19 cellular contexts compared by ENCODE assay signal in genomic region chr12:46391630-46392029, GRCh38. TPM values are rescaled to one million over a fixed set of nuclear protein-coding genes. Genes with fewer than 3 reads are reported as not detected.
DNase-seq lines count a peak whose midpoint lies in the region; ATAC-seq, FAIRE-seq and TF ChIP-seq lines count a peak whose summit lies in the region.
"Had no signal": no experiment of that assay in that cellular context is flagged by ENCODE, and none has a peak within 500 bp of the region (broad histone marks: within the 10 kb centered on the region; RNA-seq: fewer than 3 reads in every experiment).

No MANE protein-coding gene starts in this region.

- peaks cover 10% of the 10 kb centered on the region; the same call in 1 of the 2 replicates for H3F3A ChIP-seq in GM23338 (replicated peaks; ENCODE audit: low read depth)

- peaks cover 9% of the 10 kb centered on the region for H3K9me3 Mint-ChIP-seq in GM23338
- H3K9me3 Mint-ChIP-seq in stimulated activated effector memory CD8-positive, alpha-beta T cell treated with anti-CD3 and anti-CD28 coated beads, Interleukin-12 subunit alpha, Interleukin-12 subunit beta, amount 100 ng/mL, for 72 hours, result no peaks in the 10 kb centered on the region
- H3K9me3 Mint-ChIP-seq: dendritic cell treated with granulocyte-macrophage colony-stimulating factor and Interleukin-4, amounts not matched to agents 40 ng/mL and 50 ng/mL, for 4 days had no signal

- H3K4me3 Mint-ChIP-seq in GM23338, result no peak overlapping the region
- H3K4me3 Mint-ChIP-seq in stimulated activated effector memory CD8-positive, alpha-beta T cell treated with anti-CD3 and anti-CD28 coated beads, Interleukin-12 subunit alpha, Interleukin-12 subunit beta, amount 100 ng/mL, for 72 hours, result no peak overlapping the region
- H3K4me3 Mint-ChIP-seq: CD14-positive monocyte; dendritic cell treated with granulocyte-macrophage colony-stimulating factor and Interleukin-4, amounts not matched to agents 40 ng/mL and 50 ng/mL, for 4 days; type B pancreatic cell had no signal

- H3K4me2 ChIP-seq in GM23338, result peak overlapping the region; percentile 41; the same call in 1 of the 2 replicates

- H4K20me1 ChIP-seq in GM23338 (replicated peaks; ENCODE audit: insufficient read depth), result no peaks in the 10 kb centered on the region

- H3K4me1 Mint-ChIP-seq in GM23338, result peaks cover 78% of the 10 kb centered on the region
- peaks cover 38% of the 10 kb centered on the region for H3K4me1 Mint-ChIP-seq in stimulated activated effector memory CD8-positive, alpha-beta T cell treated with anti-CD3 and anti-CD28 coated beads, Interleukin-12 subunit alpha, Interleukin-12 subunit beta, amount 100 ng/mL, for 72 hours

- H3K4me3 ChIP-seq in GM23338, result no peak overlapping the region
- H3K4me3 ChIP-seq in fibroblast of pulmonary artery (replicated peaks; ENCODE audit: low read depth, low read length), result no peak overlapping the region
- H3K4me3 ChIP-seq: adrenal gland, gastrocnemius medialis, pancreas had no signal

- H2AFZ ChIP-seq in GM23338, result no peak overlapping the region

- DNase-seq in GM23338 (ENCODE audit: low spot score) (no peak), T1000 (lab: John Stamatoyannopoulos, UW) (peak; percentile 21), fibroblast of pulmonary artery (ENCODE audit: low read depth) (peak; percentile 62), epidermal melanocyte (ENCODE audit: insufficient read length, low spot score) (no peak), T-helper 9 cell (no peak), HTR-8/SVneo (ENCODE audit: insufficient read length, low spot score) (no peak)
- DNase-seq in stimulated activated effector memory CD8-positive, alpha-beta T cell treated with anti-CD3 and anti-CD28 coated beads, Interleukin-12 subunit alpha, Interleukin-12 subunit beta, amount 100 ng/mL, for 72 hours (ENCODE audit: low spot score in 2 of 2), result no peak
- no peak for DNase-seq in stimulated activated naive CD4-positive, alpha-beta T cell treated with Interleukin-2 at 50 U/mL for 16 hours (lab: John Stamatoyannopoulos, UW)
- DNase-seq: activated CD4-positive, alpha-beta T cell treated with anti-CD3 and anti-CD28 coated beads, Interleukin-2, amount 50 U/mL, for 1 hour; adrenal gland; DMS79; gastrocnemius medialis; NCI-H1417 treated with DMSO at 0.1 percent for 48 hours; NCI-H510A; pancreas had no signal

- peaks cover 64% of the 10 kb centered on the region for H3K4me1 ChIP-seq in GM23338 (ENCODE audit: insufficient read depth)

- H3K27ac Mint-ChIP-seq in GM23338, result no peak overlapping the region
- H3K27ac Mint-ChIP-seq in stimulated activated effector memory CD8-positive, alpha-beta T cell treated with anti-CD3 and anti-CD28 coated beads, Interleukin-12 subunit alpha, Interleukin-12 subunit beta, amount 100 ng/mL, for 72 hours, result peak overlapping the region; percentile 62
- H3K27ac Mint-ChIP-seq: CD14-positive monocyte; dendritic cell treated with granulocyte-macrophage colony-stimulating factor and Interleukin-4, amounts not matched to agents 40 ng/mL and 50 ng/mL, for 4 days; type B pancreatic cell had no signal

- H3K27me3 ChIP-seq in GM23338 (ENCODE audit: insufficient read depth), result no peaks in the 10 kb centered on the region
- H3K27me3 ChIP-seq: adrenal gland, gastrocnemius medialis, pancreas had no signal

- peak overlapping the region; percentile 65; the same call in 1 of the 2 replicates for H3K27ac ChIP-seq in GM23338 (ENCODE audit: low read depth)
- H3K27ac ChIP-seq: pancreas had no signal

- no peak for ATAC-seq in GM23338
- no peak for ATAC-seq in stimulated activated effector memory CD8-positive, alpha-beta T cell treated with anti-CD3 and anti-CD28 coated beads, Interleukin-12 subunit alpha, Interleukin-12 subunit beta, amount 100 ng/mL, for 72 hours
- ATAC-seq: gastrocnemius medialis, pancreas had no signal

- peaks cover 1% of the 10 kb centered on the region for H3K27me3 Mint-ChIP-seq in GM23338 (ENCODE audit: insufficient read depth, low read depth, poor library complexity)
- H3K27me3 Mint-ChIP-seq: dendritic cell treated with granulocyte-macrophage colony-stimulating factor and Interleukin-4, amounts not matched to agents 40 ng/mL and 50 ng/mL, for 4 days; type B pancreatic cell had no signal

- no peaks in the 10 kb centered on the region for H3K9me2 ChIP-seq in GM23338 (ENCODE audit: insufficient read depth)

- peaks cover 11% of the 10 kb centered on the region; the same call in 1 of the 2 replicates for H3K36me3 ChIP-seq in GM23338 (ENCODE audit: insufficient read depth)
- H3K36me3 ChIP-seq: adrenal gland, gastrocnemius medialis, pancreas had no signal

- 0 out of 2 replicates have a peak, but pooled peaks cover 4% of the 10 kb centered on the region for H3K79me2 ChIP-seq in GM23338 (replicated peaks; ENCODE audit: insufficient read depth)

- peaks cover 71% of the 10 kb centered on the region for H3K36me3 Mint-ChIP-seq in GM23338 (ENCODE audit: low read depth)
- no peaks in the 10 kb centered on the region for H3K36me3 Mint-ChIP-seq in stimulated activated effector memory CD8-positive, alpha-beta T cell treated with anti-CD3 and anti-CD28 coated beads, Interleukin-12 subunit alpha, Interleukin-12 subunit beta, amount 100 ng/mL, for 72 hours

- TF ChIP-seq CTCF in GM23338 (conservative IDR thresholded peaks at IDR 0.05; ENCODE audit: low read depth in 2 of 2) (no peak), fibroblast of pulmonary artery (IDR thresholded peaks at IDR 0.05; ENCODE audit: low read length, missing control alignments) (no peak)

- no peak for FAIRE-seq in HTR-8/SVneo (lab: Jason Lieb, UNC)
- FAIRE-seq: pancreas, RCC 7860 had no signal

TF ChIP-seq in GM23338, 12 proteins besides CTCF, POLR2A, EP300 and RAD21:
- no peak for TF ChIP-seq ETS1 (IDR thresholded peaks at IDR 0.05)

RNA-seq across cellular contexts. Expression of gene SLC38A2, which starts 19.1 kb away (rescaled TPM):
- 665 and 718 TPM in 2 replicates for total RNA-seq in GM23338 (2014; rRNA removed; shearing (Covaris generic))
- polyA plus RNA-seq in GM23338 (2016; fragmentation: Nextera tagmentation; extraction: Ambion mirVana), result 168 and 181 TPM in 2 replicates

Comparison
In these comparisons a context has a peak if more than half of its experiments do, and no peak if none do; other contexts are left out.
1. DNase-seq: peak in T1000 (single experiment) and fibroblast of pulmonary artery (single experiment); none in GM23338 (single experiment), stimulated activated effector memory CD8-positive, alpha-beta T cell treated with anti-CD3 and anti-CD28 coated beads, Interleukin-12 subunit alpha, Interleukin-12 subunit beta, amount 100 ng/mL, for 72 hours (0 of 2), epidermal melanocyte (single experiment), stimulated activated naive CD4-positive, alpha-beta T cell treated with Interleukin-2 at 50 U/mL for 16 hours (single experiment), T-helper 9 cell (single experiment) and HTR-8/SVneo (single experiment).